Comparison of ENCODE assay signal across 1 cellular context in genomic region chr12:68497702-68498101, GRCh38.
TF ChIP-seq lines count a peak whose summit lies in the region.

No MANE protein-coding gene starts in this region.

TF ChIP-seq in HEK293, 187 proteins besides CTCF, POLR2A, EP300 and RAD21 (continued from another document):
- TF ChIP-seq, protein P1, sequence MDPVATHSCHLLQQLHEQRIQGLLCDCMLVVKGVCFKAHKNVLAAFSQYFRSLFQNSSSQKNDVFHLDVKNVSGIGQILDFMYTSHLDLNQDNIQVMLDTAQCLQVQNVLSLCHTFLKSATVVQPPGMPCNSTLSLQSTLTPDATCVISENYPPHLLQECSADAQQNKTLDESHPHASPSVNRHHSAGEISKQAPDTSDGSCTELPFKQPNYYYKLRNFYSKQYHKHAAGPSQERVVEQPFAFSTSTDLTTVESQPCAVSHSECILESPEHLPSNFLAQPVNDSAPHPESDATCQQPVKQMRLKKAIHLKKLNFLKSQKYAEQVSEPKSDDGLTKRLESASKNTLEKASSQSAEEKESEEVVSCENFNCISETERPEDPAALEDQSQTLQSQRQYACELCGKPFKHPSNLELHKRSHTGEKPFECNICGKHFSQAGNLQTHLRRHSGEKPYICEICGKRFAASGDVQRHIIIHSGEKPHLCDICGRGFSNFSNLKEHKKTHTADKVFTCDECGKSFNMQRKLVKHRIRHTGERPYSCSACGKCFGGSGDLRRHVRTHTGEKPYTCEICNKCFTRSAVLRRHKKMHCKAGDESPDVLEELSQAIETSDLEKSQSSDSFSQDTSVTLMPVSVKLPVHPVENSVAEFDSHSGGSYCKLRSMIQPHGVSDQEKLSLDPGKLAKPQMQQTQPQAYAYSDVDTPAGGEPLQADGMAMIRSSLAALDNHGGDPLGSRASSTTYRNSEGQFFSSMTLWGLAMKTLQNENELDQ (tag by site-specific recombination; IDR thresholded peaks at IDR 0.05; ENCODE audit: low read depth) = no peak
- TF ChIP-seq ZNF692 (tag by site-specific recombination; IDR thresholded peaks at IDR 0.05) (no peak), ATF2 (tag by site-specific recombination; IDR thresholded peaks at IDR 0.05; ENCODE audit: low read depth) (no peak), SP7 (tag by site-specific recombination; IDR thresholded peaks at IDR 0.05) (peak; percentile 86), ZNF518A (tag by site-specific recombination; conservative IDR thresholded peaks at IDR 0.05; ENCODE audit: low read depth) (0 out of 2 replicates have a peak, but pooled peaks have one; percentile 29), ZNF629 (tag by site-specific recombination; IDR thresholded peaks at IDR 0.05) (peak; percentile 63), ZNF366 (tag by site-specific recombination; conservative IDR thresholded peaks at IDR 0.05) (peak; percentile 48), ZNF544 (tag by site-specific recombination; IDR thresholded peaks at IDR 0.05) (no peak), MZF1 (tag by site-specific recombination; IDR thresholded peaks at IDR 0.05; ENCODE audit: borderline replicate concordance) (no peak), FEZF1 (tag by site-specific recombination; IDR thresholded peaks at IDR 0.05) (no peak; the same call in 1 of the 2 replicates), ZNF747 (tag by site-specific recombination; IDR thresholded peaks at IDR 0.05) (no peak), ZNF561 (tag by site-specific recombination; IDR thresholded peaks at IDR 0.05; ENCODE audit: borderline replicate concordance) (no peak), ZBTB20 (tag by site-specific recombination; IDR thresholded peaks at IDR 0.05) (no peak), GLI2 (tag by site-specific recombination; IDR thresholded peaks at IDR 0.05; ENCODE audit: borderline replicate concordance, low read depth) (no peak), ZNF658 (tag by site-specific recombination; IDR thresholded peaks at IDR 0.05) (no peak), ZNF580 (tag by site-specific recombination; IDR thresholded peaks at IDR 0.05) (no peak), ZNF221 (tag by site-specific recombination; IDR thresholded peaks at IDR 0.05; ENCODE audit: borderline replicate concordance) (no peak), ZNF394 (tag by site-specific recombination; IDR thresholded peaks at IDR 0.05; ENCODE audit: borderline replicate concordance) (peak; percentile 54; the same call in 1 of the 2 replicates), ZNF785 (tag by site-specific recombination; IDR thresholded peaks at IDR 0.05) (no peak), ZNF157 (tag by site-specific recombination; IDR thresholded peaks at IDR 0.05) (no peak), ZXDB (tag by site-specific recombination; IDR thresholded peaks at IDR 0.05) (0 out of 2 replicates have a peak, but pooled peaks have one; percentile 24), TCF7L2 (IDR thresholded peaks at IDR 0.05; ENCODE audit: borderline replicate concordance, low read depth, low read length) (no peak), SETDB1 (IDR thresholded peaks at IDR 0.05; ENCODE audit: insufficient read length, low read length) (no peak), ZNF621 (tag by site-specific recombination; IDR thresholded peaks at IDR 0.05) (no peak), WT1 (tag by site-specific recombination; IDR thresholded peaks at IDR 0.05) (no peak)
- TF ChIP-seq, protein P2, sequence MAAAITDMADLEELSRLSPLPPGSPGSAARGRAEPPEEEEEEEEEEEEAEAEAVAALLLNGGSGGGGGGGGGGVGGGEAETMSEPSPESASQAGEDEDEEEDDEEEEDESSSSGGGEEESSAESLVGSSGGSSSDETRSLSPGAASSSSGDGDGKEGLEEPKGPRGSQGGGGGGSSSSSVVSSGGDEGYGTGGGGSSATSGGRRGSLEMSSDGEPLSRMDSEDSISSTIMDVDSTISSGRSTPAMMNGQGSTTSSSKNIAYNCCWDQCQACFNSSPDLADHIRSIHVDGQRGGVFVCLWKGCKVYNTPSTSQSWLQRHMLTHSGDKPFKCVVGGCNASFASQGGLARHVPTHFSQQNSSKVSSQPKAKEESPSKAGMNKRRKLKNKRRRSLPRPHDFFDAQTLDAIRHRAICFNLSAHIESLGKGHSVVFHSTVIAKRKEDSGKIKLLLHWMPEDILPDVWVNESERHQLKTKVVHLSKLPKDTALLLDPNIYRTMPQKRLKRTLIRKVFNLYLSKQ (tag by site-specific recombination; IDR thresholded peaks at IDR 0.05; ENCODE audit: borderline replicate concordance) = no peak
- TF ChIP-seq, protein P3, sequence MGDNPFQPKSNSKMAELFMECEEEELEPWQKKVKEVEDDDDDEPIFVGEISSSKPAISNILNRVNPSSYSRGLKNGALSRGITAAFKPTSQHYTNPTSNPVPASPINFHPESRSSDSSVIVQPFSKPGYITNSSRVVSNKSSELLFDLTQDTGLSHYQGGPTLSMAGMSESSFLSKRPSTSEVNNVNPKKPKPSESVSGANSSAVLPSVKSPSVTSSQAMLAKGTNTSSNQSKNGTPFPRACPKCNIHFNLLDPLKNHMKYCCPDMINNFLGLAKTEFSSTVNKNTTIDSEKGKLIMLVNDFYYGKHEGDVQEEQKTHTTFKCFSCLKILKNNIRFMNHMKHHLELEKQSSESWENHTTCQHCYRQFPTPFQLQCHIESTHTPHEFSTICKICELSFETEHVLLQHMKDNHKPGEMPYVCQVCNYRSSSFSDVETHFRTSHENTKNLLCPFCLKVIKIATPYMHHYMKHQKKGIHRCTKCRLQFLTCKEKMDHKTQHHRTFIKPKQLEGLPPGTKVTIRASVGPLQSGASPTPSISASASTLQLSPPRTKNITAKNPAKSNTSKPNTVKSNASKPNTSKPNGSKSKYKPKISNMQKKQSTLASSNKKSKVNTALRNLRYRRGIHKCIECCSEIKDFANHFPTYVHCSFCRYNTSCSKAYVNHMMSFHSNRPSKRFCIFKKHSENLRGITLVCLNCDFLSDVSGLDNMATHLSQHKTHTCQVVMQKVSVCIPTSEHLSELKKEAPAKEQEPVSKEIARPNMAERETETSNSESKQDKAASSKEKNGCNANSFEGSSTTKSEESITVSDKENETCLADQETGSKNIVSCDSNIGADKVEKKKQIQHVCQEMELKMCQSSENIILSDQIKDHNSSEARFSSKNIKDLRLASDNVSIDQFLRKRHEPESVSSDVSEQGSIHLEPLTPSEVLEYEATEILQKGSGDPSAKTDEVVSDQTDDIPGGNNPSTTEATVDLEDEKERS (tag by site-specific recombination; IDR thresholded peaks at IDR 0.05) = no peak
- TF ChIP-seq, protein P4, sequence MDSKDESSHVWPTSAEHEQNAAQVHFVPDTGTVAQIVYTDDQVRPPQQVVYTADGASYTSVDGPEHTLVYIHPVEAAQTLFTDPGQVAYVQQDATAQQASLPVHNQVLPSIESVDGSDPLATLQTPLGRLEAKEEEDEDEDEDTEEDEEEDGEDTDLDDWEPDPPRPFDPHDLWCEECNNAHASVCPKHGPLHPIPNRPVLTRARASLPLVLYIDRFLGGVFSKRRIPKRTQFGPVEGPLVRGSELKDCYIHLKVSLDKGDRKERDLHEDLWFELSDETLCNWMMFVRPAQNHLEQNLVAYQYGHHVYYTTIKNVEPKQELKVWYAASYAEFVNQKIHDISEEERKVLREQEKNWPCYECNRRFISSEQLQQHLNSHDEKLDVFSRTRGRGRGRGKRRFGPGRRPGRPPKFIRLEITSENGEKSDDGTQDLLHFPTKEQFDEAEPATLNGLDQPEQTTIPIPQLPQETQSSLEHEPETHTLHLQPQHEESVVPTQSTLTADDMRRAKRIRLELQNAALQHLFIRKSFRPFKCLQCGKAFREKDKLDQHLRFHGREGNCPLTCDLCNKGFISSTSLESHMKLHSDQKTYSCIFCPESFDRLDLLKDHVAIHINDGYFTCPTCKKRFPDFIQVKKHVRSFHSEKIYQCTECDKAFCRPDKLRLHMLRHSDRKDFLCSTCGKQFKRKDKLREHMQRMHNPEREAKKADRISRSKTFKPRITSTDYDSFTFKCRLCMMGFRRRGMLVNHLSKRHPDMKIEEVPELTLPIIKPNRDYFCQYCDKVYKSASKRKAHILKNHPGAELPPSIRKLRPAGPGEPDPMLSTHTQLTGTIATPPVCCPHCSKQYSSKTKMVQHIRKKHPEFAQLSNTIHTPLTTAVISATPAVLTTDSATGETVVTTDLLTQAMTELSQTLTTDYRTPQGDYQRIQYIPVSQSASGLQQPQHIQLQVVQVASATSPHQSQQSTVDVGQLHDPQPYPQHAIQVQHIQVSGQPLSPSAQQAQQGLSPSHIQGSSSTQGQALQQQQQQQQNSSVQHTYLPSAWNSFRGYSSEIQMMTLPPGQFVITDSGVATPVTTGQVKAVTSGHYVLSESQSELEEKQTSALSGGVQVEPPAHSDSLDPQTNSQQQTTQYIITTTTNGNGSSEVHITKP (tag by site-specific recombination; IDR thresholded peaks at IDR 0.05) = peak; percentile 80
- TF ChIP-seq, protein P5, sequence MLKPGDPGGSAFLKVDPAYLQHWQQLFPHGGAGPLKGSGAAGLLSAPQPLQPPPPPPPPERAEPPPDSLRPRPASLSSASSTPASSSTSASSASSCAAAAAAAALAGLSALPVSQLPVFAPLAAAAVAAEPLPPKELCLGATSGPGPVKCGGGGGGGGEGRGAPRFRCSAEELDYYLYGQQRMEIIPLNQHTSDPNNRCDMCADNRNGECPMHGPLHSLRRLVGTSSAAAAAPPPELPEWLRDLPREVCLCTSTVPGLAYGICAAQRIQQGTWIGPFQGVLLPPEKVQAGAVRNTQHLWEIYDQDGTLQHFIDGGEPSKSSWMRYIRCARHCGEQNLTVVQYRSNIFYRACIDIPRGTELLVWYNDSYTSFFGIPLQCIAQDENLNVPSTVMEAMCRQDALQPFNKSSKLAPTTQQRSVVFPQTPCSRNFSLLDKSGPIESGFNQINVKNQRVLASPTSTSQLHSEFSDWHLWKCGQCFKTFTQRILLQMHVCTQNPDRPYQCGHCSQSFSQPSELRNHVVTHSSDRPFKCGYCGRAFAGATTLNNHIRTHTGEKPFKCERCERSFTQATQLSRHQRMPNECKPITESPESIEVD (tag by site-specific recombination; IDR thresholded peaks at IDR 0.05) = peak; percentile 63
TF ChIP-seq in HEK293: peak in this region for 20.
